24 cellular contexts compared by ENCODE assay signal in genomic region chr9:18689166-18689565, GRCh38.
"Had no signal": no experiment of that assay in that cellular context is flagged by ENCODE, and none has a peak within 500 bp of the region (broad histone marks: within the 10 kb centered on the region; RNA-seq: fewer than 3 reads in every experiment).

No MANE protein-coding gene starts in this region.

- H3K27ac Mint-ChIP-seq: naive thymus-derived CD8-positive, alpha-beta T cell; nephron progenitor cell; progenitor cell of endocrine pancreas; stimulated activated memory B cell treated with anti-CD40 and anti-IgM and Interleukin-4, amounts not matched to agents 10 μg/mL and 1 μg/mL and 100 μg/mL, for 72 hours; stimulated activated naive CD8-positive, alpha-beta T cell treated with anti-CD3 and anti-CD28 coated beads, Interleukin-15, amount 100 ng/mL, for 72 hours; type B pancreatic cell had no signal

- DNase-seq: hippocampal formation; kidney; left colon; left lung; lower lobe of right lung; mesenchymal stem cell; naive thymus-derived CD8-positive, alpha-beta T cell; nephron progenitor cell; ovary; right lobe of liver; stimulated activated CD4-positive, alpha-beta T cell treated with anti-CD3 and anti-CD28 coated beads, Interleukin-1b, Interleukin-23, amount 100 ng/mL, for 48 hours; stimulated activated CD4-positive, alpha-beta T cell treated with anti-CD3 and anti-CD28 coated beads, Interleukin-2, amount 100 ng/mL, for 48 hours; stimulated activated CD4-positive, alpha-beta T cell treated with anti-CD3 and anti-CD28 coated beads, Interleukin-4, amount 100 ng/mL, for 4 hours; stimulated activated CD8-positive, alpha-beta memory T cell treated with anti-CD3 and anti-CD28 coated beads, Interleukin-4, amount 100 ng/mL, for 48 hours; stimulated activated naive CD4-positive, alpha-beta T cell treated with Interleukin-2 at 50 U/mL for 16 hours; stimulated activated naive CD8-positive, alpha-beta T cell treated with anti-CD3 and anti-CD28 coated beads, Interleukin-15, amount 100 ng/mL, for 72 hours; substantia nigra; uterus had no signal

- H3K27ac ChIP-seq: left lung, lower lobe of right lung, ovary, right atrium auricular region, right lobe of liver, tibial nerve, uterus had no signal

- H3K36me3 Mint-ChIP-seq: stimulated activated memory B cell treated with anti-CD40 and anti-IgM and Interleukin-4, amounts not matched to agents 10 μg/mL and 1 μg/mL and 100 μg/mL, for 72 hours had no signal

- FAIRE-seq: kidney had no signal

- H3K27me3 Mint-ChIP-seq: progenitor cell of endocrine pancreas; stimulated activated memory B cell treated with anti-CD40 and anti-IgM and Interleukin-4, amounts not matched to agents 10 μg/mL and 1 μg/mL and 100 μg/mL, for 72 hours; stimulated activated naive CD8-positive, alpha-beta T cell treated with anti-CD3 and anti-CD28 coated beads, Interleukin-15, amount 100 ng/mL, for 72 hours; type B pancreatic cell had no signal

- H3K9me3 ChIP-seq: ovary, right atrium auricular region, right lobe of liver, tibial nerve, uterus had no signal

- H3K36me3 ChIP-seq: left lung, lower lobe of right lung, ovary, right atrium auricular region, right lobe of liver, tibial nerve, uterus had no signal

- H3K4me1 ChIP-seq: left lung, lower lobe of right lung, right atrium auricular region, uterus had no signal

- H3K4me3 Mint-ChIP-seq: naive thymus-derived CD8-positive, alpha-beta T cell; nephron progenitor cell; stimulated activated memory B cell treated with anti-CD40 and anti-IgM and Interleukin-4, amounts not matched to agents 10 μg/mL and 1 μg/mL and 100 μg/mL, for 72 hours; stimulated activated naive CD8-positive, alpha-beta T cell treated with anti-CD3 and anti-CD28 coated beads, Interleukin-15, amount 100 ng/mL, for 72 hours; type B pancreatic cell had no signal

- H3K4me3 ChIP-seq: left lung, lower lobe of right lung, ovary, right atrium auricular region, right lobe of liver, smooth muscle cell, tibial nerve, uterus had no signal

- H3K27me3 ChIP-seq: left lung, ovary, right atrium auricular region, right lobe of liver, tibial nerve, uterus had no signal

- H3K4me1 Mint-ChIP-seq: naive thymus-derived CD8-positive, alpha-beta T cell; stimulated activated memory B cell treated with anti-CD40 and anti-IgM and Interleukin-4, amounts not matched to agents 10 μg/mL and 1 μg/mL and 100 μg/mL, for 72 hours; stimulated activated naive CD8-positive, alpha-beta T cell treated with anti-CD3 and anti-CD28 coated beads, Interleukin-15, amount 100 ng/mL, for 72 hours had no signal

- H3K4me2 ChIP-seq: smooth muscle cell had no signal
